Comparison of ENCODE assay signal across 21 cellular contexts in genomic region chr2:4618630-4619228, GRCh38.
"Had no signal": no experiment of that assay in that cellular context is flagged by ENCODE, and none has a peak within 500 bp of the region (broad histone marks: within the 10 kb centered on the region; RNA-seq: fewer than 3 reads in every experiment).

No MANE protein-coding gene starts in this region.

- H3K27me3 Mint-ChIP-seq: activated CD4-positive, alpha-beta T cell treated with anti-CD3 and anti-CD28 coated beads, Interleukin-2, amount 10 ng/mL, durations not matched to agents 7 days and 5 days; activated naive CD8-positive, alpha-beta T cell; activated T-cell treated with anti-CD3 and anti-CD28 coated beads, Interleukin-2, amount 50 U/mL, for 24 hours; effector memory CD8-positive, alpha-beta T cell; stimulated activated naive CD8-positive, alpha-beta T cell treated with anti-CD3 and anti-CD28 coated beads, Interleukin-15, Interleukin-2, amounts not matched to agents 100 ng/mL and 50 ng/mL, for 24 hours had no signal

- H3K9me3 Mint-ChIP-seq: nephron progenitor cell had no signal

- ATAC-seq: activated CD4-positive, CD25-positive, alpha-beta regulatory T cell treated with anti-CD3 and anti-CD28 coated beads, Interleukin-2, amount 50 U/mL, for 24 hours; activated CD8-positive, alpha-beta T cell treated with anti-CD3 and anti-CD28 coated beads, Interleukin-2, amount 10 ng/mL, durations not matched to agents 7 days and 5 days; effector memory CD8-positive, alpha-beta T cell; foreskin keratinocyte; left ventricle myocardium superior; right cardiac atrium had no signal

- FAIRE-seq: small intestine had no signal

- H3K27me3 ChIP-seq: foreskin keratinocyte, tibial nerve, uterus had no signal

- H3K4me3 ChIP-seq: prostate gland, tibial nerve, uterus had no signal

- H3K27ac ChIP-seq: foreskin keratinocyte, prostate gland, tibial nerve, uterus had no signal

- H3K36me3 ChIP-seq: prostate gland, tibial nerve, uterus had no signal

- H3K4me3 Mint-ChIP-seq: activated CD4-positive, alpha-beta T cell treated with anti-CD3 and anti-CD28 coated beads, Interleukin-2, amount 10 ng/mL, durations not matched to agents 7 days and 5 days; activated CD8-positive, alpha-beta T cell treated with anti-CD3 and anti-CD28 coated beads, Interleukin-2, amount 10 ng/mL, durations not matched to agents 7 days and 5 days; activated naive CD8-positive, alpha-beta T cell; activated T-cell treated with anti-CD3 and anti-CD28 coated beads, Interleukin-2, amount 50 U/mL, for 24 hours; effector memory CD8-positive, alpha-beta T cell; nephron progenitor cell; stimulated activated naive CD8-positive, alpha-beta T cell treated with anti-CD3 and anti-CD28 coated beads, Interleukin-15, Interleukin-2, amounts not matched to agents 100 ng/mL and 50 ng/mL, for 24 hours had no signal

- H3K9me3 ChIP-seq: prostate gland, uterus had no signal

- H3K36me3 Mint-ChIP-seq: activated naive CD8-positive, alpha-beta T cell had no signal

- DNase-seq: activated CD4-positive, alpha-beta T cell treated with anti-CD3 and anti-CD28 coated beads, Interleukin-2, amount 10 ng/mL, durations not matched to agents 7 days and 5 days; activated CD8-positive, alpha-beta T cell treated with anti-CD3 and anti-CD28 coated beads, Interleukin-2, amount 10 ng/mL, durations not matched to agents 7 days and 5 days; activated gamma-delta T cell treated with Interleukin-2 at 50 U/mL for 16 hours; activated T-cell treated with anti-CD3 and anti-CD28 coated beads, Interleukin-2, amount 50 U/mL, for 24 hours; amygdala; effector memory CD8-positive, alpha-beta T cell; foreskin keratinocyte; glutamatergic neuron; left ventricle myocardium superior; nephron progenitor cell; occipital lobe; right cardiac atrium; small intestine; stimulated activated CD4-positive, alpha-beta T cell treated with anti-CD3 and anti-CD28 coated beads, Interleukin-15, amount 100 ng/mL, for 24 hours; stimulated activated CD4-positive, alpha-beta T cell treated with anti-CD3 and anti-CD28 coated beads, Interleukin-2, amount 100 ng/mL, for 48 hours; uterus had no signal

- H3K27ac Mint-ChIP-seq: activated CD4-positive, alpha-beta T cell treated with anti-CD3 and anti-CD28 coated beads, Interleukin-2, amount 10 ng/mL, durations not matched to agents 7 days and 5 days; activated CD8-positive, alpha-beta T cell treated with anti-CD3 and anti-CD28 coated beads, Interleukin-2, amount 10 ng/mL, durations not matched to agents 7 days and 5 days; activated naive CD8-positive, alpha-beta T cell; activated T-cell treated with anti-CD3 and anti-CD28 coated beads, Interleukin-2, amount 50 U/mL, for 24 hours; effector memory CD8-positive, alpha-beta T cell; nephron progenitor cell; stimulated activated naive CD8-positive, alpha-beta T cell treated with anti-CD3 and anti-CD28 coated beads, Interleukin-15, Interleukin-2, amounts not matched to agents 100 ng/mL and 50 ng/mL, for 24 hours had no signal

- H3K4me1 ChIP-seq: foreskin keratinocyte, prostate gland, tibial nerve, uterus had no signal

- H3K4me1 Mint-ChIP-seq: activated CD4-positive, alpha-beta T cell treated with anti-CD3 and anti-CD28 coated beads, Interleukin-2, amount 10 ng/mL, durations not matched to agents 7 days and 5 days; nephron progenitor cell had no signal
